In genomic region chr1:211704567-211704942, GRCh38 we compare ENCODE assay signal across 24 cellular contexts.
"Had no signal": no experiment of that assay in that cellular context is flagged by ENCODE, and none has a peak within 500 bp of the region (broad histone marks: within the 10 kb centered on the region; RNA-seq: fewer than 3 reads in every experiment).

No MANE protein-coding gene starts in this region.

- DNase-seq: activated CD4-positive, alpha-beta memory T cell treated with anti-CD3 and anti-CD28 coated beads, Interleukin-2, amount 10 ng/mL, durations not matched to agents 7 days and 5 days; activated CD4-positive, alpha-beta T cell treated with anti-CD3 and anti-CD28 coated beads for 1 hour; activated CD4-positive, alpha-beta T cell treated with anti-CD3 and anti-CD28 coated beads, Interleukin-2, amount 10 ng/mL, durations not matched to agents 7 days and 5 days; activated CD8-positive, alpha-beta memory T cell treated with anti-CD3 and anti-CD28 coated beads, Interleukin-2, amount 50 U/mL, for 48 hours; activated gamma-delta T cell; activated naive CD4-positive, alpha-beta T cell treated with anti-CD3 and anti-CD28 coated beads, Interleukin-2, amount 10 ng/mL, durations not matched to agents 7 days and 5 days; activated naive CD8-positive, alpha-beta T cell treated with anti-CD3 and anti-CD28 coated beads, Interleukin-2, amount 10 ng/mL, durations not matched to agents 7 days and 5 days; activated T-cell treated with anti-CD3 and anti-CD28 coated beads, Interleukin-2, amount 50 U/mL, for 24 hours; brain microvascular endothelial cell; endodermal cell; foreskin fibroblast; immature natural killer cell; kidney; naive thymus-derived CD8-positive, alpha-beta T cell; occipital lobe; psoas muscle; sigmoid colon; small intestine; stimulated activated CD4-positive, alpha-beta T cell treated with anti-CD3 and anti-CD28 coated beads, Interleukin-1b, Interleukin-23, amount 100 ng/mL, for 48 hours; stimulated activated naive CD4-positive, alpha-beta T cell treated with Interleukin-2 at 50 U/mL for 16 hours; T-helper 2 cell; upper lobe of left lung had no signal

- H3K27me3 ChIP-seq: brain microvascular endothelial cell, sigmoid colon, upper lobe of left lung, vagina had no signal

- H3K9me3 ChIP-seq: psoas muscle, sigmoid colon, upper lobe of left lung, vagina had no signal

- H3K79me2 ChIP-seq: parathyroid adenoma had no signal

- H3K9ac ChIP-seq: parathyroid adenoma had no signal

- H2AFZ ChIP-seq: parathyroid adenoma had no signal

- H3K36me3 ChIP-seq: brain microvascular endothelial cell, sigmoid colon, upper lobe of left lung, vagina had no signal

- H3K4me3 ChIP-seq: psoas muscle, sigmoid colon, upper lobe of left lung, vagina had no signal

- ATAC-seq: naive thymus-derived CD8-positive, alpha-beta T cell; psoas muscle had no signal

- H3K4me1 ChIP-seq: parathyroid adenoma, psoas muscle, upper lobe of left lung had no signal

- H3K27ac ChIP-seq: brain microvascular endothelial cell, parathyroid adenoma, psoas muscle, upper lobe of left lung, vagina had no signal
